8 cellular contexts compared by ENCODE assay signal in the genomic region with DNA sequence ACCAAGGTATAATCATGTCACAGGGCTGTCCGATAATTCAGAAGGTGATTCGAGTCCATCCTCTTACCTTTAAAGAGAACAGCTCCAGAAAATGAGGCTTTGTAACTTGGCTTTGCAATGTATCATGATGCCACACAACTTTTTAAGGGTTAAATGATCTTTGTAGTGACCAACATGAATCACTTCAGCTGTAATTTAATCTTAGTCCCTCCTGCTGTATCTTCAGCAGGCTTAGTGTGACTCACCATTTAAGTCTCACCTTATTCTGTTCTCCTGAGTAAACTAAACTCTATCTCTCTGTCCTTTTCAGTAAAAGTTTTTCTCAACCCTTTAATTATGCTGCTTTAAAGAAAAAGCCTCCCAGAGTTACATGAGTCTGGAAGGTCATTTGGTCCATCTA. TPM values are rescaled to one million over a fixed set of nuclear protein-coding genes. Genes with fewer than 3 reads are reported as not detected.
DNase-seq lines count a peak whose midpoint lies in the region; ATAC-seq, FAIRE-seq and TF ChIP-seq lines count a peak whose summit lies in the region.

No MANE protein-coding gene starts in this region.

- no peak for DNase-seq in activated CD4-positive, CD25-positive, alpha-beta regulatory T cell treated with anti-CD3 and anti-CD28 coated beads, Interleukin-2, amount 50 U/mL, for 72 hours
- DNase-seq in PC-3, result peak; percentile 88
- DNase-seq in bronchial epithelial cell (ENCODE audit: low read depth), result peak; percentile 86
- no peak for DNase-seq in gastrocnemius medialis
- no peak for DNase-seq in T-helper 1 cell
- DNase-seq in GOT3 (lab: John Stamatoyannopoulos, UW), result no peak
- no peak for DNase-seq in endodermal cell

- peaks cover 64% of the 10 kb centered on the region for H3K4me1 ChIP-seq in PC-3 (ENCODE audit: insufficient read depth, low read length)
- peaks cover 37% of the 10 kb centered on the region in 2 donors for H3K4me1 ChIP-seq in gastrocnemius medialis
- peaks cover 4% of the 10 kb centered on the region for H3K4me1 ChIP-seq in endodermal cell (ENCODE audit: control insufficient read depth, insufficient read depth, low read length)

- TF ChIP-seq CTCF in PC-3 (conservative IDR thresholded peaks at IDR 0.05; ENCODE audit: low read depth, low read length), result no peak
- no peak for TF ChIP-seq CTCF in bronchial epithelial cell (IDR thresholded peaks at IDR 0.05; ENCODE audit: insufficient read depth, low read length, severe bottlenecking)
- TF ChIP-seq CTCF in gastrocnemius medialis (IDR thresholded peaks at IDR 0.05 in 4 of 5, conservative IDR thresholded peaks at IDR 0.05 in 1 of 5), result no peak
- no peak for TF ChIP-seq CTCF in endodermal cell (conservative IDR thresholded peaks at IDR 0.05)

- peak; percentile 59 to 63 for ATAC-seq in activated CD4-positive, CD25-positive, alpha-beta regulatory T cell treated with anti-CD3 and anti-CD28 coated beads, Interleukin-2, amount 50 U/mL, for 24 hours
- peak; percentile 41 for ATAC-seq in PC-3
- ATAC-seq in gastrocnemius medialis, result peak; percentile 63 to 83

- H3K4me3 Mint-ChIP-seq in endodermal cell, result no peak overlapping the region

- peaks cover 12% of the 10 kb centered on the region for H3K9me3 Mint-ChIP-seq in endodermal cell

- CTCF ChIA-PET in PC-3 (lab: Charles Lee), result interaction anchor here (0.6 to 0.7 kb wide), 2 partner anchors 14 to 147 kb away, joined by 10 to 13 read pairs; no protein-coding TSS in a partner anchor

- no peaks in the 10 kb centered on the region for H3K36me3 Mint-ChIP-seq in endodermal cell (ENCODE audit: low read depth)

- peak overlapping the region; percentile 9; the same call in 1 of the 2 replicates for H3K9ac ChIP-seq in PC-3 (ENCODE audit: low read length)
- H3K9ac ChIP-seq in endodermal cell (ENCODE audit: extremely low read depth, low read length, poor library complexity, severe bottlenecking), result no peak overlapping the region

- H3K27me3 ChIP-seq in PC-3 (ENCODE audit: low read length) (no peaks in the 10 kb centered on the region), bronchial epithelial cell (ENCODE audit: control insufficient read depth, insufficient read depth, low read length) (no peaks in the 10 kb centered on the region), gastrocnemius medialis (no peaks in the 10 kb centered on the region), endodermal cell (ENCODE audit: control insufficient read depth, insufficient read depth, low read length, poor library complexity, severe bottlenecking) (peaks cover 35% of the 10 kb centered on the region)

- peaks cover 26% of the 10 kb centered on the region for H3K4me1 Mint-ChIP-seq in endodermal cell

- no peak for TF ChIP-seq POLR2A in gastrocnemius medialis (IDR thresholded peaks at IDR 0.05)

- no TSS peak for BruUV-seq in PC-3 (replicated peaks; lab: Mats Ljungman, UMichigan)

- peak overlapping the region; percentile 23; the same call in 1 of the 2 replicates for H3K4me3 ChIP-seq in PC-3 (ENCODE audit: low read length)
- H3K4me3 ChIP-seq in bronchial epithelial cell (ENCODE audit: low read depth, low read length), result no peak overlapping the region
- H3K4me3 ChIP-seq in gastrocnemius medialis, result peak overlapping the region in 2 of 4 donors; percentile 55 to 70
- H3K4me3 ChIP-seq in endodermal cell (ENCODE audit: low read length), result no peak overlapping the region

- H4K20me1 ChIP-seq in PC-3 (ENCODE audit: low read length), result no peaks in the 10 kb centered on the region

- peaks cover 39% of the 10 kb centered on the region for H3K79me2 ChIP-seq in PC-3 (ENCODE audit: low read length)

- POLR2A ChIA-PET in PC-3 (lab: Charles Lee; ENCODE audit: unreplicated experiment), result interaction anchor here (0.5 kb wide), 1 partner anchor 24 kb away, joined by 3 read pairs; no protein-coding TSS in a partner anchor

- no peaks in the 10 kb centered on the region for H3F3A ChIP-seq in PC-3 (ENCODE audit: low read length, unreplicated experiment)

- H3K9me2 ChIP-seq in PC-3 (replicated peaks; ENCODE audit: low read length), result no peaks in the 10 kb centered on the region

- H3K4me2 ChIP-seq in PC-3 (ENCODE audit: low read length), result peak overlapping the region; percentile 73

- H3K27ac ChIP-seq in PC-3 (ENCODE audit: low read length), result peak overlapping the region; percentile 77
- H3K27ac ChIP-seq in gastrocnemius medialis, result peak overlapping the region; percentile 81 to 84 (median 83)
- H3K27ac ChIP-seq in endodermal cell (ENCODE audit: low read depth, low read length), result no peak overlapping the region

- H3K9me3 ChIP-seq in PC-3 (ENCODE audit: low read length) (no peaks in the 10 kb centered on the region), gastrocnemius medialis (no peaks in the 10 kb centered on the region), endodermal cell (ENCODE audit: control insufficient read depth, low read length) (peaks cover 11% of the 10 kb centered on the region)

- H3K27ac Mint-ChIP-seq in endodermal cell, result no peak overlapping the region

- intact Hi-C loops in PC-3 (cut with micrococcal nuclease), result no loop called here
- intact Hi-C loops in gastrocnemius medialis (cut with DNase I; ENCODE audit: low total_unique reads), result loop anchor here (2.0 kb wide), 4 partner anchors 36 to 114 kb away; no protein-coding TSS in a partner anchor

- in situ Hi-C loops in gastrocnemius medialis (cut with MboI; ENCODE audit: low sequenced_read_pairs in 4 of 4), result no loop called here

- WGBS in endodermal cell (ENCODE audit: insufficient coverage in 1 of 2, insufficient read length in 1 of 2), 2 experiments, result 93 to 96% methylated on average over 2 of the region's 2 CpGs

- H3K27me3 Mint-ChIP-seq in endodermal cell (ENCODE audit: insufficient read depth), result peaks cover 40% of the 10 kb centered on the region

- H3K36me3 ChIP-seq in PC-3 (ENCODE audit: low read depth, low read length), result no peaks in the 10 kb centered on the region
- no peaks in the 10 kb centered on the region for H3K36me3 ChIP-seq in bronchial epithelial cell (ENCODE audit: control insufficient read depth, insufficient read depth, low read length)
- no peaks in the 10 kb centered on the region for H3K36me3 ChIP-seq in gastrocnemius medialis
- H3K36me3 ChIP-seq in endodermal cell (ENCODE audit: control insufficient read depth, insufficient read depth, low read length), result no peaks in the 10 kb centered on the region

- H2AFZ ChIP-seq in PC-3 (ENCODE audit: low read length), result no peak overlapping the region

- no peak for FAIRE-seq in bronchial epithelial cell (lab: Jason Lieb, UNC)

RNA-seq across cellular contexts. Expression of a gene that starts 1.9 kb away (rescaled TPM):
- total RNA-seq in PC-3 (2014; rRNA removed) (8.4 and 9.8 TPM in 2 replicates), bronchial epithelial cell (under 0.01 and 0.26 TPM in 2 replicates), gastrocnemius medialis (1 to 10 TPM in 2 of 4 donors, under 1 TPM in 2; 0.80 to 1.8 (median 1.3) TPM), endodermal cell (under 1 TPM; 0.13 to 0.99 TPM)
- 0.82 TPM for polyA plus RNA-seq in endodermal cell (2013, experiment 1 of 2)
- polyA plus RNA-seq in endodermal cell (2013, experiment 2 of 2), result 1.1 TPM

Comparison
In these comparisons a context has a peak if more than half of its experiments do, and no peak if none do; other contexts are left out.
1. DNase-seq: peak in PC-3 (single experiment) and bronchial epithelial cell (single experiment); none in activated CD4-positive, CD25-positive, alpha-beta regulatory T cell treated with anti-CD3 and anti-CD28 coated beads, Interleukin-2, amount 50 U/mL, for 72 hours (single experiment), gastrocnemius medialis (0 of 2), T-helper 1 cell (0 of 5), GOT3 (single experiment) and endodermal cell (single experiment).
2. Peak in every context shown above with its lines, with median percentiles within 50 percentile points of each other: ATAC-seq.